In genomic region chr2:54572636-54573531, GRCh38 we compare ENCODE assay signal across 1 cellular context.
TF ChIP-seq lines count a peak whose summit lies in the region.

No MANE protein-coding gene starts in this region.

TF ChIP-seq in HepG2, 621 proteins besides CTCF, POLR2A, EP300 and RAD21 (continued from another document and continues in another):
- TF ChIP-seq ZNF646 (CRISPR knock-in tag; IDR thresholded peaks at IDR 0.05) (no peak), ATF6 (CRISPR knock-in tag; conservative IDR thresholded peaks at IDR 0.05) (no peak), NBN (conservative IDR thresholded peaks at IDR 0.05) (no peak), ZNF430 (CRISPR knock-in tag; IDR thresholded peaks at IDR 0.05) (no peak), TIGD3 (CRISPR knock-in tag; IDR thresholded peaks at IDR 0.05; ENCODE audit: borderline replicate concordance) (no peak), LBX2 (CRISPR knock-in tag; IDR thresholded peaks at IDR 0.05; ENCODE audit: borderline replicate concordance) (no peak), MBD4 (IDR thresholded peaks at IDR 0.05; ENCODE audit: borderline replicate concordance, low read length) (no peak), HNRNPLL (IDR thresholded peaks at IDR 0.05; ENCODE audit: low read depth, low read length, poor library complexity, severe bottlenecking) (no peak), ADNP (CRISPR knock-in tag; IDR thresholded peaks at IDR 0.05) (no peak), NFE2L1 (CRISPR knock-in tag; IDR thresholded peaks at IDR 0.05; ENCODE audit: borderline replicate concordance) (no peak), ELK4 (CRISPR knock-in tag; IDR thresholded peaks at IDR 0.05; ENCODE audit: borderline replicate concordance) (no peak), ETV5 (CRISPR knock-in tag; IDR thresholded peaks at IDR 0.05; ENCODE audit: borderline replicate concordance) (peak; percentile 18; the same call in 1 of the 2 replicates), ZNF563 (CRISPR knock-in tag; IDR thresholded peaks at IDR 0.05) (no peak), SALL2 (CRISPR knock-in tag; IDR thresholded peaks at IDR 0.05) (no peak), ELF3 (CRISPR knock-in tag; IDR thresholded peaks at IDR 0.05) (no peak), UBTF (CRISPR knock-in tag; IDR thresholded peaks at IDR 0.05) (no peak), ZNF616 (CRISPR knock-in tag; IDR thresholded peaks at IDR 0.05; ENCODE audit: low read depth) (no peak), KLF15 (CRISPR knock-in tag; IDR thresholded peaks at IDR 0.05; ENCODE audit: borderline replicate concordance) (no peak), NFKBIZ (CRISPR knock-in tag; IDR thresholded peaks at IDR 0.05) (no peak), RFXAP (CRISPR knock-in tag; IDR thresholded peaks at IDR 0.05; ENCODE audit: borderline replicate concordance) (no peak), ZNF34 (CRISPR knock-in tag; IDR thresholded peaks at IDR 0.05; ENCODE audit: borderline replicate concordance) (no peak), ZNF230 (CRISPR knock-in tag; IDR thresholded peaks at IDR 0.05) (no peak), IKZF1 (IDR thresholded peaks at IDR 0.05) (no peak), ZNF713 (CRISPR knock-in tag; IDR thresholded peaks at IDR 0.05) (no peak), TOE1 (CRISPR knock-in tag; IDR thresholded peaks at IDR 0.05) (no peak), BRCA1 (CRISPR knock-in tag; IDR thresholded peaks at IDR 0.05) (no peak), AGO1 (IDR thresholded peaks at IDR 0.05; ENCODE audit: low read depth, low read length, poor library complexity, severe bottlenecking) (no peak), ZSCAN31 (CRISPR knock-in tag; IDR thresholded peaks at IDR 0.05; ENCODE audit: low read depth) (no peak), ZBTB7A (CRISPR knock-in tag; IDR thresholded peaks at IDR 0.05) (no peak), SP1 (IDR thresholded peaks at IDR 0.05) (no peak), SP1 (CRISPR knock-in tag; IDR thresholded peaks at IDR 0.05) (0 out of 2 replicates have a peak, but pooled peaks have one; percentile 9), IRX3 (CRISPR knock-in tag; IDR thresholded peaks at IDR 0.05; ENCODE audit: borderline replicate concordance, low read depth) (no peak), ZNF639 (CRISPR knock-in tag; conservative IDR thresholded peaks at IDR 0.05) (no peak), FOXC1 (CRISPR knock-in tag; IDR thresholded peaks at IDR 0.05; ENCODE audit: borderline replicate concordance) (0 out of 2 replicates have a peak, but pooled peaks have one; percentile 34), ZNF207 (IDR thresholded peaks at IDR 0.05; ENCODE audit: borderline replicate concordance) (no peak), NFRKB (IDR thresholded peaks at IDR 0.05) (no peak), CBFB (CRISPR knock-in tag; IDR thresholded peaks at IDR 0.05) (no peak), RFX1 (IDR thresholded peaks at IDR 0.05) (no peak), ZNF224 (CRISPR knock-in tag; IDR thresholded peaks at IDR 0.05) (no peak), KDM1A (CRISPR knock-in tag; IDR thresholded peaks at IDR 0.05) (no peak), POLR2G (IDR thresholded peaks at IDR 0.05; ENCODE audit: low read depth, low read length) (peak; percentile 30), PAX8 (CRISPR knock-in tag; IDR thresholded peaks at IDR 0.05; ENCODE audit: borderline replicate concordance) (no peak), NR2F2 (IDR thresholded peaks at IDR 0.05; ENCODE audit: borderline replicate concordance, low read depth) (no peak), CREB3 (CRISPR knock-in tag; IDR thresholded peaks at IDR 0.05) (no peak), ZNF383 (CRISPR knock-in tag; IDR thresholded peaks at IDR 0.05; ENCODE audit: borderline replicate concordance) (no peak), TSC22D2 (CRISPR knock-in tag; IDR thresholded peaks at IDR 0.05; ENCODE audit: borderline replicate concordance) (no peak; the same call in 1 of the 2 replicates), SOX5 (CRISPR knock-in tag; IDR thresholded peaks at IDR 0.05; ENCODE audit: borderline replicate concordance) (no peak), RCOR2 (CRISPR knock-in tag; IDR thresholded peaks at IDR 0.05) (no peak), ZNF17 (CRISPR knock-in tag; IDR thresholded peaks at IDR 0.05) (0 out of 2 replicates have a peak, but pooled peaks have one; percentile 39), ZNF569 (CRISPR knock-in tag; IDR thresholded peaks at IDR 0.05; ENCODE audit: borderline replicate concordance) (no peak), SMARCE1 (IDR thresholded peaks at IDR 0.05; ENCODE audit: borderline replicate concordance) (no peak), RAD51 (IDR thresholded peaks at IDR 0.05; ENCODE audit: borderline replicate concordance) (no peak), FOXA3 (CRISPR knock-in tag; IDR thresholded peaks at IDR 0.05) (no peak), ZNF446 (CRISPR knock-in tag; IDR thresholded peaks at IDR 0.05) (no peak), ZBTB7B (CRISPR knock-in tag; IDR thresholded peaks at IDR 0.05) (no peak), RFXANK (CRISPR knock-in tag; IDR thresholded peaks at IDR 0.05) (no peak), ZNF780A (CRISPR knock-in tag; IDR thresholded peaks at IDR 0.05) (no peak), KDM5B (CRISPR knock-in tag; IDR thresholded peaks at IDR 0.05; ENCODE audit: borderline replicate concordance) (peak; percentile 53; the same call in 1 of the 2 replicates), PBX2 (CRISPR knock-in tag; IDR thresholded peaks at IDR 0.05) (no peak), ZNF256 (CRISPR knock-in tag; conservative IDR thresholded peaks at IDR 0.05) (no peak)
